In genomic region chr12:109451400-109451799, GRCh38 we compare ENCODE assay signal across 14 cellular contexts. TPM values are rescaled to one million over a fixed set of nuclear protein-coding genes. Genes with fewer than 3 reads are reported as not detected.
A peak's percentile ranks its signal among the peaks of the same experiment; 100 is the strongest.
DNase-seq lines count a peak whose midpoint lies in the region; ATAC-seq and TF ChIP-seq lines count a peak whose summit lies in the region.
"Had no signal": no experiment of that assay in that cellular context is flagged by ENCODE, and none has a peak within 500 bp of the region (broad histone marks: within the 10 kb centered on the region; RNA-seq: fewer than 3 reads in every experiment).

No MANE protein-coding gene starts in this region.

- intact Hi-C loops in right cardiac atrium (cut with DNase I) = no loop called here
- intact Hi-C loops in left cardiac atrium (cut with DNase I) = no loop called here

- H3K27me3 ChIP-seq in right cardiac atrium (ENCODE audit: control insufficient read depth, insufficient read depth) (no peaks in the 10 kb centered on the region), rectal smooth muscle tissue (ENCODE audit: control insufficient read depth, insufficient read depth, low read length) (no peaks in the 10 kb centered on the region)

- H3K9ac ChIP-seq in rectal smooth muscle tissue (ENCODE audit: low read length) = no peak overlapping the region

- 88% methylated on average over 23 of the region's 23 CpGs for WGBS in right cardiac atrium

- DNase-seq in right cardiac atrium (peak in 2 of 3 donors; percentile 30 to 59), left cardiac atrium (no peak), immature natural killer cell (no peak), NCI-H2107 (lab: John Stamatoyannopoulos, UW) (no peak), omental fat pad (ENCODE audit: low spot score) (no peak)
- DNase-seq: ACHN; CD4-positive, alpha-beta T cell; DMS79 treated with DMSO at 0.1 percent for 48 hours; Karpas-422; NCI-H1105 treated with DMSO at 0.1 percent for 48 hours; NCI-H187 had no signal

- H3K9me3 ChIP-seq in right cardiac atrium (ENCODE audit: control insufficient read depth, low read length) = no peaks in the 10 kb centered on the region
- H3K9me3 ChIP-seq: HAP-1 had no signal

- H3K36me3 ChIP-seq in rectal smooth muscle tissue (ENCODE audit: control insufficient read depth, insufficient read depth, low read length) = peaks cover 33% of the 10 kb centered on the region

- peak overlapping the region; percentile 82 to 99 (median 95) for H3K27ac Mint-ChIP-seq in immature natural killer cell
- H3K27ac Mint-ChIP-seq: CD4-positive, alpha-beta T cell had no signal

- peak overlapping the region; percentile 68 to 89 (median 79) for H3K4me3 Mint-ChIP-seq in immature natural killer cell
- H3K4me3 Mint-ChIP-seq: CD4-positive, alpha-beta T cell had no signal

- ATAC-seq in right cardiac atrium = peak; percentile 43 to 74
- ATAC-seq in left cardiac atrium = no peak
- no peak for ATAC-seq in HG03095 (IDR thresholded peaks at IDR 0.05; ENCODE audit: unreplicated experiment)
- ATAC-seq in omental fat pad (ENCODE audit: low FRiP score) = no peak

- no peak overlapping the region for H3K27ac ChIP-seq in right cardiac atrium (ENCODE audit: low read length)
- peak overlapping the region; percentile 29 for H3K27ac ChIP-seq in rectal smooth muscle tissue (ENCODE audit: low read depth, low read length)

- H3K36me3 Mint-ChIP-seq in immature natural killer cell = peaks cover 21 to 54% (median 36%) of the 10 kb centered on the region in 3 donors

- TF ChIP-seq CTCF in omental fat pad (IDR thresholded peaks at IDR 0.05) = no peak

- peaks cover 91 to 99% of the 10 kb centered on the region in 2 donors for H3K4me1 Mint-ChIP-seq in immature natural killer cell

- H3K4me3 ChIP-seq in right cardiac atrium (ENCODE audit: low read length) = no peak overlapping the region
- no peak overlapping the region for H3K4me3 ChIP-seq in rectal smooth muscle tissue (ENCODE audit: low read length)
- H3K4me3 ChIP-seq: HAP-1 had no signal

- peaks cover 0 to 10% (median 2%) of the 10 kb centered on the region in 3 donors for H3K27me3 Mint-ChIP-seq in immature natural killer cell (ENCODE audit: low read depth in 3 of 3)
- H3K27me3 Mint-ChIP-seq: CD4-positive, alpha-beta T cell had no signal

- H3K9me3 Mint-ChIP-seq in immature natural killer cell = no peaks in the 10 kb centered on the region
- H3K9me3 Mint-ChIP-seq: CD4-positive, alpha-beta T cell had no signal

- peaks cover 4% of the 10 kb centered on the region for H3K4me1 ChIP-seq in right cardiac atrium (ENCODE audit: control insufficient read depth, insufficient read depth, low read length)
- peaks cover 14% of the 10 kb centered on the region for H3K4me1 ChIP-seq in rectal smooth muscle tissue (ENCODE audit: control insufficient read depth, insufficient read depth, low read length)
- H3K4me1 ChIP-seq: HAP-1 had no signal

RNA-seq across cellular contexts. Expression of gene KCTD10, which starts 25.7 kb away (rescaled TPM):
- 10 to 100 TPM; 28.3 to 76.9 (median 32.9) TPM for total RNA-seq in right cardiac atrium
- 16.5 TPM for polyA plus RNA-seq in right cardiac atrium
- total RNA-seq in left cardiac atrium = 10 to 100 TPM; 36.2 to 96.5 TPM
- 100 to 1,000 TPM in 2 of 3 donors, 10 to 100 TPM in 1; 59.7 to 204 (median 127) TPM for polyA plus RNA-seq in immature natural killer cell
- 10 to 100 TPM; 75.6 to 99.6 (median 81.8) TPM for total RNA-seq in omental fat pad

RNA-seq across cellular contexts. Expression of gene UBE3B, which starts 26.0 kb away (rescaled TPM):
- total RNA-seq in right cardiac atrium (10 to 100 TPM; 39.9 to 53.2 (median 46.8) TPM), left cardiac atrium (10 to 100 TPM; 40.4 to 54.8 TPM), omental fat pad (10 to 100 TPM; 36.6 to 82.4 (median 40.1) TPM)
- polyA plus RNA-seq in right cardiac atrium (22.6 TPM), immature natural killer cell (10 to 100 TPM; 25.3 to 41.2 (median 34.2) TPM)

Comparison
In these comparisons a context has a peak if more than half of its experiments do, and no peak if none do; other contexts are left out.
1. ATAC-seq: peak in right cardiac atrium (2 of 2); none in left cardiac atrium (0 of 2), HG03095 (single experiment) and omental fat pad (single experiment).
2. DNase-seq: peak in right cardiac atrium (2 of 3); none in left cardiac atrium (single experiment), immature natural killer cell (0 of 3), NCI-H2107 (single experiment) and omental fat pad (single experiment).